In genomic region chr10:6838118-6838517, GRCh38 we compare ENCODE assay signal across 11 cellular contexts.
A peak's percentile ranks its signal among the peaks of the same experiment; 100 is the strongest.
DNase-seq lines count a peak whose midpoint lies in the region; ATAC-seq and TF ChIP-seq lines count a peak whose summit lies in the region.
"Had no signal": no experiment of that assay in that cellular context is flagged by ENCODE, and none has a peak within 500 bp of the region (broad histone marks: within the 10 kb centered on the region; RNA-seq: fewer than 3 reads in every experiment).

No MANE protein-coding gene starts in this region.

- no peaks in the 10 kb centered on the region for H3K9me3 Mint-ChIP-seq in activated CD4-positive, alpha-beta T cell treated with anti-CD3 and anti-CD28 coated beads for 36 hours (ENCODE audit: low read depth)
- H3K9me3 Mint-ChIP-seq in chondrocyte (ENCODE audit: low read depth) = peaks cover 8% of the 10 kb centered on the region
- H3K9me3 Mint-ChIP-seq: activated naive CD4-positive, alpha-beta T cell treated with anti-CD3 and anti-CD28 coated beads, Interleukin-2, amount 10 ng/mL, durations not matched to agents 7 days and 5 days had no signal

- no peaks in the 10 kb centered on the region for H3K4me1 ChIP-seq in right atrium auricular region
- H3K4me1 ChIP-seq: BLaER1 had no signal

- no peak overlapping the region for H3K4me3 Mint-ChIP-seq in activated CD4-positive, alpha-beta T cell treated with anti-CD3 and anti-CD28 coated beads for 36 hours
- H3K4me3 Mint-ChIP-seq in chondrocyte (ENCODE audit: unreplicated experiment) = no peak overlapping the region
- H3K4me3 Mint-ChIP-seq: activated naive CD4-positive, alpha-beta T cell treated with anti-CD3 and anti-CD28 coated beads, Interleukin-2, amount 10 ng/mL, durations not matched to agents 7 days and 5 days had no signal

- no peaks in the 10 kb centered on the region for H3K9me3 ChIP-seq in right atrium auricular region
- H3K9me3 ChIP-seq: BLaER1 had no signal

- intact Hi-C loops in activated CD4-positive, alpha-beta T cell treated with anti-CD3 and anti-CD28 coated beads for 36 hours (cut with DNase I, micrococcal nuclease) = no loop called here
- intact Hi-C loops in posterior vena cava (cut with DNase I) = no loop called here

- no peaks in the 10 kb centered on the region for H3K27me3 ChIP-seq in right atrium auricular region
- H3K27me3 ChIP-seq: BLaER1 had no signal

- peaks cover 6% of the 10 kb centered on the region for H3K4me1 Mint-ChIP-seq in activated CD4-positive, alpha-beta T cell treated with anti-CD3 and anti-CD28 coated beads for 36 hours
- no peaks in the 10 kb centered on the region for H3K4me1 Mint-ChIP-seq in chondrocyte (ENCODE audit: low read depth)
- H3K4me1 Mint-ChIP-seq: activated naive CD4-positive, alpha-beta T cell treated with anti-CD3 and anti-CD28 coated beads, Interleukin-2, amount 10 ng/mL, durations not matched to agents 7 days and 5 days had no signal

- H3K36me3 Mint-ChIP-seq in activated CD4-positive, alpha-beta T cell treated with anti-CD3 and anti-CD28 coated beads for 36 hours (ENCODE audit: low read depth) = no peaks in the 10 kb centered on the region
- H3K36me3 Mint-ChIP-seq in chondrocyte (ENCODE audit: low read depth) = no peaks in the 10 kb centered on the region
- H3K36me3 Mint-ChIP-seq: activated naive CD4-positive, alpha-beta T cell treated with anti-CD3 and anti-CD28 coated beads, Interleukin-2, amount 10 ng/mL, durations not matched to agents 7 days and 5 days had no signal

- CTCF ChIA-PET in activated CD4-positive, alpha-beta T cell treated with anti-CD3 and anti-CD28 coated beads for 36 hours (lab: Charles Lee) = interaction anchor here (0.6 kb wide), 1 partner anchor 245 kb away, joined by 3 read pairs; no protein-coding TSS in a partner anchor

- no peaks in the 10 kb centered on the region for H3K27me3 Mint-ChIP-seq in activated CD4-positive, alpha-beta T cell treated with anti-CD3 and anti-CD28 coated beads for 36 hours
- no peaks in the 10 kb centered on the region for H3K27me3 Mint-ChIP-seq in chondrocyte (ENCODE audit: low read depth)

- ATAC-seq in activated CD4-positive, alpha-beta T cell treated with anti-CD3 and anti-CD28 coated beads for 36 hours = peak; percentile 60

- H3K27ac ChIP-seq in right atrium auricular region = no peak overlapping the region
- H3K27ac ChIP-seq: BLaER1 had no signal

- H3K36me3 ChIP-seq in right atrium auricular region = no peaks in the 10 kb centered on the region
- H3K36me3 ChIP-seq: BLaER1 had no signal

- DNase-seq in activated CD4-positive, alpha-beta T cell treated with anti-CD3 and anti-CD28 coated beads for 36 hours = peak; percentile 23
- no peak for DNase-seq in activated CD4-positive, alpha-beta T cell treated with anti-CD3 and anti-CD28 coated beads, Interleukin-2, amount 50 U/mL, for 4 hours
- DNase-seq in MV-4-11 (lab: John Stamatoyannopoulos, UW) (peak; percentile 28), chondrocyte (ENCODE audit: low spot score) (no peak), retina (peak; percentile 6), posterior vena cava (ENCODE audit: low spot score) (no peak), right atrium auricular region (ENCODE audit: low spot score) (no peak)
- no peak for DNase-seq in stimulated activated CD4-positive, alpha-beta T cell treated with anti-CD3 and anti-CD28 coated beads, Interleukin-12 subunit alpha, Interleukin-12 subunit beta, amount 100 ng/mL, for 4 hours
- DNase-seq: activated naive CD4-positive, alpha-beta T cell treated with anti-CD3 and anti-CD28 coated beads, Interleukin-2, amount 10 ng/mL, durations not matched to agents 7 days and 5 days; SHP77 had no signal

- H3K4me3 ChIP-seq in right atrium auricular region = no peak overlapping the region
- H3K4me3 ChIP-seq: BLaER1 had no signal

- no peak overlapping the region for H3K27ac Mint-ChIP-seq in activated CD4-positive, alpha-beta T cell treated with anti-CD3 and anti-CD28 coated beads for 36 hours
- H3K27ac Mint-ChIP-seq in chondrocyte (ENCODE audit: unreplicated experiment) = no peak overlapping the region
- H3K27ac Mint-ChIP-seq: activated naive CD4-positive, alpha-beta T cell treated with anti-CD3 and anti-CD28 coated beads, Interleukin-2, amount 10 ng/mL, durations not matched to agents 7 days and 5 days had no signal

- TF ChIP-seq CTCF in chondrocyte (IDR thresholded peaks at IDR 0.05) = peak; percentile 69
- TF ChIP-seq CTCF in right atrium auricular region (IDR thresholded peaks at IDR 0.05) = no peak

- POLR2A ChIA-PET in activated CD4-positive, alpha-beta T cell treated with anti-CD3 and anti-CD28 coated beads for 36 hours (lab: Charles Lee) = no interaction called here

Comparison
In these comparisons a context has a peak if more than half of its experiments do, and no peak if none do; other contexts are left out.
1. DNase-seq: peak in activated CD4-positive, alpha-beta T cell treated with anti-CD3 and anti-CD28 coated beads for 36 hours (single experiment), MV-4-11 (single experiment) and retina (single experiment); none in activated CD4-positive, alpha-beta T cell treated with anti-CD3 and anti-CD28 coated beads, Interleukin-2, amount 50 U/mL, for 4 hours (0 of 2), chondrocyte (single experiment), posterior vena cava (single experiment), stimulated activated CD4-positive, alpha-beta T cell treated with anti-CD3 and anti-CD28 coated beads, Interleukin-12 subunit alpha, Interleukin-12 subunit beta, amount 100 ng/mL, for 4 hours (single experiment) and right atrium auricular region (single experiment).